8 cellular contexts compared by ENCODE assay signal in genomic region chr2:105143467-105144127, GRCh38.
DNase-seq lines count a peak whose midpoint lies in the region; ATAC-seq, FAIRE-seq and TF ChIP-seq lines count a peak whose summit lies in the region.

No MANE protein-coding gene starts in this region.

- POLR2A ChIA-PET in endothelial cell of umbilical vein (lab: Charles Lee): no interaction called here

- H3K4me1 ChIP-seq in endothelial cell of umbilical vein (ENCODE audit: control insufficient read depth, extremely low read depth, insufficient read depth, low read length): no peaks in the 10 kb centered on the region
- H3K4me1 ChIP-seq in neuron (ENCODE audit: insufficient read depth, low read length): peaks cover 13% of the 10 kb centered on the region

- H3K27me3 ChIP-seq in H7 (ENCODE audit: control insufficient read depth, insufficient read depth, low read length) (peaks cover 23% of the 10 kb centered on the region), endothelial cell of umbilical vein (ENCODE audit: control insufficient read depth in 2 of 2, insufficient read depth in 2 of 2, low read length in 2 of 2) (peaks cover 23 to 45% of the 10 kb centered on the region in 2 experiments), neuron (ENCODE audit: insufficient read depth, low read length) (no peaks in the 10 kb centered on the region)

- no peaks in the 10 kb centered on the region for H4K20me1 ChIP-seq in endothelial cell of umbilical vein (replicated peaks; ENCODE audit: control insufficient read depth, extremely low read depth, insufficient read depth, low read length)

- CTCF ChIA-PET in endothelial cell of umbilical vein (lab: Charles Lee): interaction anchor here (1.2 kb wide), 1 partner anchor 9 kb away, joined by 3 read pairs; no protein-coding TSS in a partner anchor

- peak overlapping the region; percentile 57 for H3K4me3 ChIP-seq in H7 (ENCODE audit: insufficient read depth, low read depth, low read length)
- H3K4me3 ChIP-seq in WI38 (ENCODE audit: low read depth, low read length): peak overlapping the region; percentile 51
- peak overlapping the region in 1 of 3 experiments; percentile 11 for H3K4me3 ChIP-seq in endothelial cell of umbilical vein (replicated peaks in 1 of 3; ENCODE audit: insufficient read depth in 1 of 3, low read depth in 1 of 3, low read length in 3 of 3)
- H3K4me3 ChIP-seq in neuron (ENCODE audit: low read length): peak overlapping the region; percentile 65

- DNase-seq in Ammon's horn (ENCODE audit: low spot score) (peak; percentile 31), H7 (peak; percentile 92), endothelial cell of umbilical vein (ENCODE audit: low read depth, low spot score) (no peak), HCEC 1CT (no peak), LoVo (ENCODE audit: low spot score) (no peak)

- ATAC-seq in HG03139 (IDR thresholded peaks at IDR 0.05; ENCODE audit: unreplicated experiment): no peak

- no peaks in the 10 kb centered on the region for H3K9me1 ChIP-seq in endothelial cell of umbilical vein (replicated peaks; ENCODE audit: control insufficient read depth, extremely low read depth, insufficient read depth, low read length)

- TF ChIP-seq POLR2A in endothelial cell of umbilical vein (IDR thresholded peaks at IDR 0.05; ENCODE audit: low read depth, low read length): no peak

- FAIRE-seq in endothelial cell of umbilical vein (lab: Jason Lieb, UNC): no peak

- no peak for TF ChIP-seq CTCF in WI38 (IDR thresholded peaks at IDR 0.05; ENCODE audit: low read depth, low read length)
- TF ChIP-seq CTCF in endothelial cell of umbilical vein (IDR thresholded peaks at IDR 0.05; ENCODE audit: extremely low read depth in 1 of 2, insufficient read depth in 1 of 2, low read depth in 1 of 2, low read length in 2 of 2): no peak

- no peak overlapping the region for H3K9ac ChIP-seq in endothelial cell of umbilical vein (replicated peaks; ENCODE audit: extremely low read depth, insufficient read depth, low read length)

- H3K9me3 ChIP-seq in endothelial cell of umbilical vein (replicated peaks; ENCODE audit: control insufficient read depth, insufficient read depth, low read length) (no peaks in the 10 kb centered on the region), neuron (ENCODE audit: low read length) (no peaks in the 10 kb centered on the region)

- H3K4me2 ChIP-seq in endothelial cell of umbilical vein (ENCODE audit: insufficient read depth, low read length): no peak overlapping the region

- no peak overlapping the region for H3K27ac ChIP-seq in endothelial cell of umbilical vein (ENCODE audit: insufficient read depth, low read depth, low read length)

- intact Hi-C loops in endothelial cell of umbilical vein (cut with micrococcal nuclease): loop anchor here (5.0 kb wide), 1 partner anchor 34 kb away; no protein-coding TSS in a partner anchor

- no peaks in the 10 kb centered on the region for H3K36me3 ChIP-seq in H7 (replicated peaks; ENCODE audit: control insufficient read depth, insufficient read depth, low read length)
- H3K36me3 ChIP-seq in endothelial cell of umbilical vein (ENCODE audit: control insufficient read depth in 2 of 2, extremely low read depth in 1 of 2, insufficient read depth in 2 of 2, low read length in 2 of 2): no peaks in the 10 kb centered on the region
- peaks cover 2% of the 10 kb centered on the region for H3K36me3 ChIP-seq in neuron (ENCODE audit: insufficient read depth, low read length)

- peak overlapping the region; percentile 41 for H2AFZ ChIP-seq in endothelial cell of umbilical vein (ENCODE audit: low read depth, low read length)
- peak overlapping the region; percentile 83 for H2AFZ ChIP-seq in neuron (ENCODE audit: low read depth, low read length)

- dilution Hi-C loops in endothelial cell of umbilical vein (cut with MboI; ENCODE audit: extremely low pct_ligation_motif_present, low sequenced_read_pairs): no loop called here

- H3K79me2 ChIP-seq in endothelial cell of umbilical vein (ENCODE audit: control insufficient read depth, insufficient read depth, low read length): no peaks in the 10 kb centered on the region

- no TSS peak for BruUV-seq in endothelial cell of umbilical vein (replicated peaks; lab: Mats Ljungman, UMichigan)

TF ChIP-seq in endothelial cell of umbilical vein, 7 proteins besides CTCF, POLR2A, EP300 and RAD21:
- TF ChIP-seq EZH2 (IDR thresholded peaks at IDR 0.05; ENCODE audit: borderline replicate concordance, low read depth, low read length, severe bottlenecking) (peak; percentile 64), GATA2 (IDR thresholded peaks at IDR 0.05; ENCODE audit: insufficient read depth, insufficient read length, low read depth, low read length) (no peak)

Comparison
In these comparisons a context has a peak if more than half of its experiments do, and no peak if none do; other contexts are left out.
1. DNase-seq: peak in Ammon's horn (single experiment) and H7 (single experiment); none in endothelial cell of umbilical vein (single experiment), HCEC 1CT (single experiment) and LoVo (single experiment).